8 cellular contexts compared by ENCODE assay signal in genomic region chr11:537622-538430, GRCh38. TPM values are rescaled to one million over a fixed set of nuclear protein-coding genes. Genes with fewer than 3 reads are reported as not detected.
DNase-seq lines count a peak whose midpoint lies in the region; ATAC-seq and TF ChIP-seq lines count a peak whose summit lies in the region.

No MANE protein-coding gene starts in this region.

- ATAC-seq in HG03196 (IDR thresholded peaks at IDR 0.05; ENCODE audit: unreplicated experiment) (no peak), HG02852 (IDR thresholded peaks at IDR 0.05; ENCODE audit: unreplicated experiment) (no peak)

- H3K9ac ChIP-seq in duodenal mucosa (ENCODE audit: low read depth in 1 of 2, low read length in 2 of 2), result peak overlapping the region; percentile 48 to 57

- peak overlapping the region; percentile 89 to 100 (median 94) for H3K4me3 Mint-ChIP-seq in IgD-negative memory B cell
- peak overlapping the region; percentile 39 to 71 (median 67) for H3K4me3 Mint-ChIP-seq in nephron

- DNase-seq in AG10803 (ENCODE audit: low read depth), result no peak
- DNase-seq in NCI-H187 treated with DMSO at 0.1 percent for 48 hours (lab: John Stamatoyannopoulos, UW), result no peak
- no peak for DNase-seq in H4 (ENCODE audit: low spot score)

- H3K27me3 Mint-ChIP-seq in IgD-negative memory B cell (no peaks in the 10 kb centered on the region), nephron (ENCODE audit: low read depth) (peaks cover 23% of the 10 kb centered on the region)

- TF ChIP-seq CTCF in AG10803 (conservative IDR thresholded peaks at IDR 0.05; ENCODE audit: low read length) (no peak), nephron (IDR thresholded peaks at IDR 0.05; ENCODE audit: unreplicated experiment in 3 of 3) (no peak)

- H3K27ac ChIP-seq in duodenal mucosa (ENCODE audit: low read depth, low read length), result no peak overlapping the region

- H3K4me3 ChIP-seq in AG10803 (ENCODE audit: low read length), result peak overlapping the region; percentile 38
- H3K4me3 ChIP-seq in duodenal mucosa (ENCODE audit: low read depth in 1 of 2, low read length in 2 of 2), result peak overlapping the region; percentile 71 to 73

- H3K36me3 ChIP-seq in duodenal mucosa (ENCODE audit: control insufficient read depth in 1 of 2, insufficient read depth in 2 of 2, low read length in 2 of 2), result peaks cover 3 to 8% of the 10 kb centered on the region in 2 donors

- no peaks in the 10 kb centered on the region for H3K9me3 ChIP-seq in duodenal mucosa (ENCODE audit: control insufficient read depth in 1 of 2, low read length in 2 of 2)

- H3K36me3 Mint-ChIP-seq in IgD-negative memory B cell (peaks cover 2% of the 10 kb centered on the region), nephron (ENCODE audit: low read depth) (no peaks in the 10 kb centered on the region)

- no peaks in the 10 kb centered on the region for H3K27me3 ChIP-seq in duodenal mucosa (ENCODE audit: control insufficient read depth in 1 of 2, insufficient read depth in 2 of 2, low read length in 2 of 2)

- H3K27ac Mint-ChIP-seq in IgD-negative memory B cell (peak overlapping the region; percentile 98 to 100 (median 98)), nephron (no peak overlapping the region)

- H3K9me3 Mint-ChIP-seq in IgD-negative memory B cell, result no peaks in the 10 kb centered on the region
- H3K9me3 Mint-ChIP-seq in nephron, result no peaks in the 10 kb centered on the region

- H3K4me1 Mint-ChIP-seq in IgD-negative memory B cell (peaks cover 2 to 10% (median 5%) of the 10 kb centered on the region in 3 donors), nephron (peaks cover 4% of the 10 kb centered on the region)

- H3K4me1 ChIP-seq in duodenal mucosa (ENCODE audit: control insufficient read depth in 1 of 2, insufficient read depth in 2 of 2, low read length in 2 of 2), result peaks cover 15 to 42% of the 10 kb centered on the region in 2 donors

RNA-seq across cellular contexts. Expression of gene LRRC56, which starts 0.5 kb away (rescaled TPM):
- polyA plus RNA-seq in IgD-negative memory B cell, result 2.6 TPM
- 0.18 and 0.19 TPM in 2 replicates for total RNA-seq in H4 (2014; rRNA removed; shearing (Covaris generic))

RNA-seq across cellular contexts. Expression of gene HRAS, which starts 2.5 kb away (rescaled TPM):
- 22.5 TPM for polyA plus RNA-seq in IgD-negative memory B cell
- 64.1 and 76.1 TPM in 2 replicates for total RNA-seq in H4 (2014; rRNA removed; shearing (Covaris generic))

RNA-seq across cellular contexts. Expression of gene LMNTD2, which starts 22.7 kb away (rescaled TPM):
- polyA plus RNA-seq in IgD-negative memory B cell, result 3.8 TPM
- total RNA-seq in H4 (2014; rRNA removed; shearing (Covaris generic)), result 1.4 and 2.6 TPM in 2 replicates

RNA-seq across cellular contexts. Expression of gene RASSF7, which starts 22.9 kb away (rescaled TPM):
- 42.0 TPM for polyA plus RNA-seq in IgD-negative memory B cell
- total RNA-seq in H4 (2014; rRNA removed; shearing (Covaris generic)), result 16.8 and 17.3 TPM in 2 replicates

RNA-seq across cellular contexts. Expression of gene RNH1, which starts 30.8 kb away (rescaled TPM):
- polyA plus RNA-seq in IgD-negative memory B cell, result 202 TPM
- total RNA-seq in H4 (2014; rRNA removed; shearing (Covaris generic)), result 150 and 205 TPM in 2 replicates

Comparison
In these comparisons a context has a peak if more than half of its experiments do, and no peak if none do; other contexts are left out.
1. H3K27ac Mint-ChIP-seq: peak in IgD-negative memory B cell (3 of 3); none in nephron (0 of 3).